ENCODE assay signal across 8 cellular contexts in the genomic region with DNA sequence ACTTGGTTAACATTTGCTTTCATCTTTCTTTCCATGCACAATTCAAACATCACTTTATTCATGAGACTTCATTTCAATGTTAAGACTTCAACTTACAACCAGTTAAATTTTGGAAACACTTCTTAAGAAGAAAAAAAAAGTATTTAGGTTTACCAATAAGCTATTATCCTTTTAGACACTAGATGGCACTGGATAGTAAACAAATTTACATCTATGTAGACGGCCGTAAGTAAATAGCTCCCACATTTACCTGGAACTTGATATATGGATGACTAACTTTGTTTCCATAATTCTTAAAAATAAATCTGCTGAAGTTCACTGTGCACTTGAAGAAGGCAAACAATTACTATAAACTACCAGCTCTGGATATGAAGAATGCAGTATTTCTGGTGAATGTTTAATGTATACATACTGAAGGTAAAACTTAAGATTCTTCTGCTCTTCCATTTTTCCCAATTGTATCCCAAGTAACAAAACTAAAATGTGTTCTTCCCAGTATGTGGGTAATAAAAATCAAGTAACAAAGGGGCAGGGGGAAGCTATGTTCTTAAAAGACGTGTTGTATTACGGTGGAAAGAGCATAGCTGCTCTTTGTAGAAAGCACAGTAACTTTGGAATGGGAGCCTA.
DNase-seq lines count a peak whose midpoint lies in the region; ATAC-seq, FAIRE-seq and TF ChIP-seq lines count a peak whose summit lies in the region.

No MANE protein-coding gene starts in this region.

- H3K27me3 ChIP-seq in HL-60 (ENCODE audit: insufficient read depth, poor library complexity, severe bottlenecking): peaks cover 3% of the 10 kb centered on the region
- H3K27me3 ChIP-seq in tibial artery: no peaks in the 10 kb centered on the region

- H3K27ac ChIP-seq in HL-60 (replicated peaks): no peak overlapping the region
- no peak overlapping the region for H3K27ac ChIP-seq in tibial artery

- ATAC-seq in GM19463 (IDR thresholded peaks at IDR 0.05; ENCODE audit: unreplicated experiment): no peak
- ATAC-seq in natural killer cell treated with Interleukin-12 subunit alpha and Interleukin-12 subunit beta and Interleukin-15 and Interleukin-18, amount 100 ng/mL, for 72 hours: no peak

- no peaks in the 10 kb centered on the region for H3K9me3 Mint-ChIP-seq in natural killer cell treated with Interleukin-12 subunit alpha and Interleukin-12 subunit beta and Interleukin-15 and Interleukin-18, amount 100 ng/mL, for 72 hours

- intact Hi-C loops in tibial artery (cut with DNase I; ENCODE audit: low total_unique reads): loop anchor here (10.0 kb wide), 1 partner anchor 415 kb away; no protein-coding TSS in a partner anchor

- no peaks in the 10 kb centered on the region for H3K4me1 ChIP-seq in tibial artery

- DNase-seq in HL-60 (ENCODE audit: low read depth in 1 of 2, low spot score in 1 of 2): no peak
- peak; percentile 15 for DNase-seq in RPMI8226
- peak; percentile 2 to 14 for DNase-seq in frontal cortex (ENCODE audit: low spot score in 2 of 2)
- DNase-seq in tibial artery: no peak
- DNase-seq in stimulated activated CD4-positive, alpha-beta T cell treated with anti-CD3 and anti-CD28 coated beads, Interleukin-15, amount 100 ng/mL, for 24 hours: no peak
- DNase-seq in natural killer cell treated with Interleukin-12 subunit alpha and Interleukin-12 subunit beta and Interleukin-15 and Interleukin-18, amount 100 ng/mL, for 72 hours (ENCODE audit: low spot score): no peak

- no peak overlapping the region for H3K4me3 Mint-ChIP-seq in natural killer cell treated with Interleukin-12 subunit alpha and Interleukin-12 subunit beta and Interleukin-15 and Interleukin-18, amount 100 ng/mL, for 72 hours

- H3K36me3 Mint-ChIP-seq in natural killer cell treated with Interleukin-12 subunit alpha and Interleukin-12 subunit beta and Interleukin-15 and Interleukin-18, amount 100 ng/mL, for 72 hours: no peaks in the 10 kb centered on the region

- no peaks in the 10 kb centered on the region for H3K36me3 ChIP-seq in tibial artery

- TF ChIP-seq CTCF in GM12875 (IDR thresholded peaks at IDR 0.05; ENCODE audit: borderline replicate concordance, insufficient read depth, low read depth, low read length): peak; percentile 17; the same call in 1 of the 2 replicates
- peak; percentile 30 for TF ChIP-seq CTCF in HL-60 (IDR thresholded peaks at IDR 0.05; ENCODE audit: insufficient read depth, low read length)
- TF ChIP-seq CTCF in tibial artery (IDR thresholded peaks at IDR 0.05): peak; percentile 44 to 52

- peaks cover 0 to 3% (median 0%) of the 10 kb centered on the region in 3 donors for H3K9me3 ChIP-seq in tibial artery

- no peaks in the 10 kb centered on the region for H3K27me3 Mint-ChIP-seq in natural killer cell treated with Interleukin-12 subunit alpha and Interleukin-12 subunit beta and Interleukin-15 and Interleukin-18, amount 100 ng/mL, for 72 hours

- H3K4me3 ChIP-seq in GM12875 (ENCODE audit: low read depth, low read length) (no peak overlapping the region), HL-60 (replicated peaks; ENCODE audit: insufficient read depth, low read length) (no peak overlapping the region), tibial artery (no peak overlapping the region)

- peak; percentile 96 for FAIRE-seq in frontal cortex (lab: Jason Lieb, UNC)

- H3K4me1 Mint-ChIP-seq in natural killer cell treated with Interleukin-12 subunit alpha and Interleukin-12 subunit beta and Interleukin-15 and Interleukin-18, amount 100 ng/mL, for 72 hours (ENCODE audit: low read depth in 2 of 2): no peaks in the 10 kb centered on the region

- H3K27ac Mint-ChIP-seq in natural killer cell treated with Interleukin-12 subunit alpha and Interleukin-12 subunit beta and Interleukin-15 and Interleukin-18, amount 100 ng/mL, for 72 hours: no peak overlapping the region

Comparison
In these comparisons a context has a peak if more than half of its experiments do, and no peak if none do; other contexts are left out.
1. DNase-seq: peak in RPMI8226 (single experiment) and frontal cortex (2 of 2); none in HL-60 (0 of 2), tibial artery (0 of 2), stimulated activated CD4-positive, alpha-beta T cell treated with anti-CD3 and anti-CD28 coated beads, Interleukin-15, amount 100 ng/mL, for 24 hours (single experiment) and natural killer cell treated with Interleukin-12 subunit alpha and Interleukin-12 subunit beta and Interleukin-15 and Interleukin-18, amount 100 ng/mL, for 72 hours (single experiment).
2. Peak in every context shown above with its lines, with median percentiles within 50 percentile points of each other: CTCF ChIP-seq.